In the genomic region with DNA sequence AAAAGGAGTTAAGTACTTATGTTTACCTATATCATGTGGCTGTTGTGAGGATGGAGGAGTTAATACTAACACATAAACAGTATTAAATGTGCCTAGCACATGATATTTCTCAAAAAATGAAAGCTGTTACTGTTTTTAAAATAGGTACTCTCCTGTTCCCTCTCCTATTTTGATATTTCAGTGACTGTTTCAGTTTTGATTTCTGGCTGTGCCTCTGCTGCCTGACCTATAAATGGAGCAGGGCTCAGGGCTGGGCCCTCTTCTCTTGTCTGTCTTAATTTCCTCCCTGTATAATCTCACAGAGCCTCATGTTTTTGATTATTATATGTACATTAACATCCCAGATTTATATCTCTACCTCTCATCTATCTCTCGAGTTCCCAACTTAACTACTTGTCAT, we compare ENCODE assay signal across 13 cellular contexts.
DNase-seq lines count a peak whose midpoint lies in the region; ATAC-seq and TF ChIP-seq lines count a peak whose summit lies in the region.
"Had no signal": no experiment of that assay in that cellular context is flagged by ENCODE, and none has a peak within 500 bp of the region (broad histone marks: within the 10 kb centered on the region; RNA-seq: fewer than 3 reads in every experiment).

No MANE protein-coding gene starts in this region.

- no peak overlapping the region for H3K4me3 Mint-ChIP-seq in activated T-cell treated with anti-CD3 and anti-CD28 coated beads, Interleukin-2, amount 50 U/mL, for 72 hours
- no peak overlapping the region for H3K4me3 Mint-ChIP-seq in HFFc6

- peak overlapping the region; percentile 48 for H3K27ac Mint-ChIP-seq in activated T-cell treated with anti-CD3 and anti-CD28 coated beads, Interleukin-2, amount 50 U/mL, for 72 hours
- no peak overlapping the region for H3K27ac Mint-ChIP-seq in HFFc6
- H3K27ac Mint-ChIP-seq: IgD-negative memory B cell had no signal

- H3K9me3 Mint-ChIP-seq in activated T-cell treated with anti-CD3 and anti-CD28 coated beads, Interleukin-2, amount 50 U/mL, for 72 hours, result no peaks in the 10 kb centered on the region
- no peaks in the 10 kb centered on the region for H3K9me3 Mint-ChIP-seq in HFFc6
- H3K9me3 Mint-ChIP-seq: IgD-negative memory B cell had no signal

- H3K36me3 Mint-ChIP-seq in activated T-cell treated with anti-CD3 and anti-CD28 coated beads, Interleukin-2, amount 50 U/mL, for 72 hours (ENCODE audit: insufficient read depth in 2 of 2), result no peaks in the 10 kb centered on the region
- H3K36me3 Mint-ChIP-seq in HFFc6 (ENCODE audit: low read depth), result no peaks in the 10 kb centered on the region

- H3K4me1 Mint-ChIP-seq in activated T-cell treated with anti-CD3 and anti-CD28 coated beads, Interleukin-2, amount 50 U/mL, for 72 hours (ENCODE audit: low read depth), result no peaks in the 10 kb centered on the region
- H3K4me1 Mint-ChIP-seq in HFFc6 (ENCODE audit: low read depth), result no peaks in the 10 kb centered on the region

- ATAC-seq in activated T-cell treated with anti-CD3 and anti-CD28 coated beads, Interleukin-2, amount 50 U/mL, for 72 hours (replicated peaks in 1 of 2), result no peak
- peak; percentile 91 for ATAC-seq in GM21786 (IDR thresholded peaks at IDR 0.05; ENCODE audit: unreplicated experiment)
- ATAC-seq in HG03159 (IDR thresholded peaks at IDR 0.05; ENCODE audit: unreplicated experiment), result peak; percentile 91

- no peak for DNase-seq in activated T-cell treated with anti-CD3 and anti-CD28 coated beads, Interleukin-2, amount 50 U/mL, for 72 hours
- no peak for DNase-seq in activated T-cell treated with anti-CD3 and anti-CD28 coated beads, Interleukin-2, amount 50 U/mL, for 48 hours
- DNase-seq in DMS53 treated with DMSO at 0.1 percent for 48 hours (lab: John Stamatoyannopoulos, UW; ENCODE audit: unreplicated experiment) (no peak), HFFc6 (no peak), COLO668 (lab: John Stamatoyannopoulos, UW; ENCODE audit: unreplicated experiment) (no peak), retina (no peak)
- DNase-seq: aorta, midbrain, NCI-H2029 treated with DMSO at 0.1 percent for 48 hours, T1000 had no signal

- TF ChIP-seq CTCF in HFFc6 (IDR thresholded peaks at IDR 0.05), result no peak

- peaks cover 27% of the 10 kb centered on the region for H3K27me3 Mint-ChIP-seq in activated T-cell treated with anti-CD3 and anti-CD28 coated beads, Interleukin-2, amount 50 U/mL, for 72 hours (ENCODE audit: low read depth)
- H3K27me3 Mint-ChIP-seq in HFFc6 (ENCODE audit: insufficient read depth), result peaks cover 4% of the 10 kb centered on the region
- H3K27me3 Mint-ChIP-seq: IgD-negative memory B cell had no signal

Comparison
In these comparisons a context has a peak if more than half of its experiments do, and no peak if none do; other contexts are left out.
1. ATAC-seq: peak in GM21786 (single experiment) and HG03159 (single experiment); none in activated T-cell treated with anti-CD3 and anti-CD28 coated beads, Interleukin-2, amount 50 U/mL, for 72 hours (0 of 2).